1 cellular context compared by ENCODE assay signal in genomic region chr11:57868491-57868890, GRCh38.
TF ChIP-seq lines count a peak whose summit lies in the region.

No MANE protein-coding gene starts in this region.

TF ChIP-seq in WTC11, 78 proteins besides CTCF, POLR2A, EP300 and RAD21 (continued from another document):
- TF ChIP-seq ERG (CRISPR knock-in tag; IDR thresholded peaks at IDR 0.05): peak; percentile 16; the same call in 1 of the 2 replicates
- TF ChIP-seq ZNF263 (CRISPR knock-in tag; IDR thresholded peaks at IDR 0.05; ENCODE audit: low read depth): no peak
- TF ChIP-seq, protein P1, sequence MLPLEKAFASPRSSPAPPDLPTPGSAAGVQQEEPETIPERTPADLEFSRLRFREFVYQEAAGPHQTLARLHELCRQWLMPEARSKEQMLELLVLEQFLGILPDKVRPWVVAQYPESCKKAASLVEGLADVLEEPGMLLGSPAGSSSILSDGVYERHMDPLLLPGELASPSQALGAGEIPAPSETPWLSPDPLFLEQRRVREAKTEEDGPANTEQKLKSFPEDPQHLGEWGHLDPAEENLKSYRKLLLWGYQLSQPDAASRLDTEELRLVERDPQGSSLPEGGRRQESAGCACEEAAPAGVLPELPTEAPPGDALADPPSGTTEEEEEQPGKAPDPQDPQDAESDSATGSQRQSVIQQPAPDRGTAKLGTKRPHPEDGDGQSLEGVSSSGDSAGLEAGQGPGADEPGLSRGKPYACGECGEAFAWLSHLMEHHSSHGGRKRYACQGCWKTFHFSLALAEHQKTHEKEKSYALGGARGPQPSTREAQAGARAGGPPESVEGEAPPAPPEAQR (CRISPR knock-in tag; IDR thresholded peaks at IDR 0.05): no peak
- TF ChIP-seq SP1 (CRISPR knock-in tag; conservative IDR thresholded peaks at IDR 0.05): 0 out of 2 replicates have a peak, but pooled peaks have one; percentile 28
